ENCODE assay signal across 2 cellular contexts in the genomic region with DNA sequence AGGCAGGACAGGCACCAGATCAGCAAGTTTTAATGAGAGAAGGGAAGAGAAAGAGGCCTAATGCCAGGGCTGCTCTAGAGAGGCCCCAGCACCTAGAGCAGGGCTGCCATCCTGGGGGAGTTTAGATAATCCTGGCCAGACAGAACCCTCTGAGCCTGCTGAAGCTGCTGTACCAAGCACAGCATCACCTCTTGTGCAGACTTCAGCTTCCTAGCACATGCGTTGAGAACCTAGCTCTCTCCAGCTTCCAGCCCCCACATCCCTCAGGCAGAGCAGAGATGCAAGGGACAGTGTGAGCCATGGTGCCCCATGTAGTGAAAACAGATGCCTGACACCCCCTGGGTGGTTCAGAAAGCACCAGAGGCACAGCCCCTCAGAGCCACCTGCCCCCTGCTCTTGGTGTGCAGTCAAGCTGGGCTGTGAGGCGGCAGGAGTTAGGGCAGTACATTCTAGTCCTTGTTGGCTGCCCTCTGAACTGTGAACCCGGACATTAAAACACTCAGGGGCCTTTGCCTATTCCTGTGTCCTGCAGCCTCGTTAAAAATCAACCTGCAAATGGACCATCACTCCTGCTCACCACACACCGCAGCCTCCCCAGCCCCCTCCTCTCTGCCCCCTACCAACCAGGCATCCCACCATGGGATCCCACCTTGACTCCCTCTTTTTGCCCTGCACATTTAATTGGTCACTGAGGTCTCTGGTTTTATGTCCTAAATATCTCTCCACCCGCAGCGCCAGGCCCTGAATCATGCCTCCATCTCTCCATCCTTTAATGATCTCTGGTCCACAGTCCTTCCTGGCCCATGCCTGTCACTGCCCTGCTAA.
TF ChIP-seq lines count a peak whose summit lies in the region.

No MANE protein-coding gene starts in this region.

TF ChIP-seq in SK-N-SH, 30 proteins besides CTCF, POLR2A, EP300 and RAD21:
- TF ChIP-seq, protein P1, sequence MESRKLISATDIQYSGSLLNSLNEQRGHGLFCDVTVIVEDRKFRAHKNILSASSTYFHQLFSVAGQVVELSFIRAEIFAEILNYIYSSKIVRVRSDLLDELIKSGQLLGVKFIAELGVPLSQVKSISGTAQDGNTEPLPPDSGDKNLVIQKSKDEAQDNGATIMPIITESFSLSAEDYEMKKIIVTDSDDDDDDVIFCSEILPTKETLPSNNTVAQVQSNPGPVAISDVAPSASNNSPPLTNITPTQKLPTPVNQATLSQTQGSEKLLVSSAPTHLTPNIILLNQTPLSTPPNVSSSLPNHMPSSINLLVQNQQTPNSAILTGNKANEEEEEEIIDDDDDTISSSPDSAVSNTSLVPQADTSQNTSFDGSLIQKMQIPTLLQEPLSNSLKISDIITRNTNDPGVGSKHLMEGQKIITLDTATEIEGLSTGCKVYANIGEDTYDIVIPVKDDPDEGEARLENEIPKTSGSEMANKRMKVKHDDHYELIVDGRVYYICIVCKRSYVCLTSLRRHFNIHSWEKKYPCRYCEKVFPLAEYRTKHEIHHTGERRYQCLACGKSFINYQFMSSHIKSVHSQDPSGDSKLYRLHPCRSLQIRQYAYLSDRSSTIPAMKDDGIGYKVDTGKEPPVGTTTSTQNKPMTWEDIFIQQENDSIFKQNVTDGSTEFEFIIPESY (IDR thresholded peaks at IDR 0.05; ENCODE audit: borderline replicate concordance, low read depth): no peak

TF ChIP-seq in SK-N-SH treated with all-trans-retinoic acid at 6 μM for 48 hours, 23 proteins besides CTCF, POLR2A, EP300 and RAD21 (continued from another document):
- TF ChIP-seq, protein P2, sequence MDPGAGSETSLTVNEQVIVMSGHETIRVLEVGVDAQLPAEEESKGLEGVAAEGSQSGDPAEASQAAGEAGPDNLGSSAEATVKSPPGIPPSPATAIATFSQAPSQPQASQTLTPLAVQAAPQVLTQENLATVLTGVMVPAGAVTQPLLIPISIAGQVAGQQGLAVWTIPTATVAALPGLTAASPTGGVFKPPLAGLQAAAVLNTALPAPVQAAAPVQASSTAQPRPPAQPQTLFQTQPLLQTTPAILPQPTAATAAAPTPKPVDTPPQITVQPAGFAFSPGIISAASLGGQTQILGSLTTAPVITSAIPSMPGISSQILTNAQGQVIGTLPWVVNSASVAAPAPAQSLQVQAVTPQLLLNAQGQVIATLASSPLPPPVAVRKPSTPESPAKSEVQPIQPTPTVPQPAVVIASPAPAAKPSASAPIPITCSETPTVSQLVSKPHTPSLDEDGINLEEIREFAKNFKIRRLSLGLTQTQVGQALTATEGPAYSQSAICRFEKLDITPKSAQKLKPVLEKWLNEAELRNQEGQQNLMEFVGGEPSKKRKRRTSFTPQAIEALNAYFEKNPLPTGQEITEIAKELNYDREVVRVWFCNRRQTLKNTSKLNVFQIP (CRISPR knock-in tag; IDR thresholded peaks at IDR 0.05; ENCODE audit: borderline replicate concordance, low read depth): no peak
- TF ChIP-seq ZFP3 (CRISPR knock-in tag; IDR thresholded peaks at IDR 0.05) (no peak), ESRRG (CRISPR knock-in tag; IDR thresholded peaks at IDR 0.05) (no peak), TCF4 (CRISPR knock-in tag; IDR thresholded peaks at IDR 0.05; ENCODE audit: borderline replicate concordance) (no peak), BACH2 (CRISPR knock-in tag; IDR thresholded peaks at IDR 0.05; ENCODE audit: borderline replicate concordance) (no peak), ZFP30 (CRISPR knock-in tag; IDR thresholded peaks at IDR 0.05) (no peak), ZNF70 (CRISPR knock-in tag; IDR thresholded peaks at IDR 0.05) (no peak), SNAI2 (CRISPR knock-in tag; IDR thresholded peaks at IDR 0.05) (no peak), PPARA (CRISPR knock-in tag; IDR thresholded peaks at IDR 0.05; ENCODE audit: borderline replicate concordance) (no peak)
- TF ChIP-seq, protein P3, sequence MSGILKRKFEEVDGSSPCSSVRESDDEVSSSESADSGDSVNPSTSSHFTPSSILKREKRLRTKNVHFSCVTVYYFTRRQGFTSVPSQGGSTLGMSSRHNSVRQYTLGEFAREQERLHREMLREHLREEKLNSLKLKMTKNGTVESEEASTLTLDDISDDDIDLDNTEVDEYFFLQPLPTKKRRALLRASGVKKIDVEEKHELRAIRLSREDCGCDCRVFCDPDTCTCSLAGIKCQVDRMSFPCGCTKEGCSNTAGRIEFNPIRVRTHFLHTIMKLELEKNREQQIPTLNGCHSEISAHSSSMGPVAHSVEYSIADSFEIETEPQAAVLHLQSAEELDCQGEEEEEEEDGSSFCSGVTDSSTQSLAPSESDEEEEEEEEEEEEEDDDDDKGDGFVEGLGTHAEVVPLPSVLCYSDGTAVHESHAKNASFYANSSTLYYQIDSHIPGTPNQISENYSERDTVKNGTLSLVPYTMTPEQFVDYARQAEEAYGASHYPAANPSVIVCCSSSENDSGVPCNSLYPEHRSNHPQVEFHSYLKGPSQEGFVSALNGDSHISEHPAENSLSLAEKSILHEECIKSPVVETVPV (CRISPR knock-in tag; IDR thresholded peaks at IDR 0.05): no peak
